In genomic region chr14:59009967-59010366, GRCh38 we compare ENCODE assay signal across 1 cellular context.
A peak's percentile ranks its signal among the peaks of the same experiment; 100 is the strongest.
TF ChIP-seq lines count a peak whose summit lies in the region.

No MANE protein-coding gene starts in this region.

TF ChIP-seq in HepG2, 621 proteins besides CTCF, POLR2A, EP300 and RAD21 (continued from another document and continues in another):
- TF ChIP-seq ZBTB10 (CRISPR knock-in tag; IDR thresholded peaks at IDR 0.05; ENCODE audit: borderline replicate concordance) (no peak), MIER3 (CRISPR knock-in tag; IDR thresholded peaks at IDR 0.05; ENCODE audit: borderline replicate concordance) (no peak), ZNF737 (CRISPR knock-in tag; IDR thresholded peaks at IDR 0.05; ENCODE audit: borderline replicate concordance) (no peak), ZBTB38 (CRISPR knock-in tag; IDR thresholded peaks at IDR 0.05) (no peak), MAFF (IDR thresholded peaks at IDR 0.05; ENCODE audit: low read depth, low read length) (no peak), ZFYVE20 (CRISPR knock-in tag; IDR thresholded peaks at IDR 0.05; ENCODE audit: borderline replicate concordance, low read depth) (no peak), PRDM4 (CRISPR knock-in tag; IDR thresholded peaks at IDR 0.05; ENCODE audit: borderline replicate concordance) (no peak), MYPOP (CRISPR knock-in tag; IDR thresholded peaks at IDR 0.05) (no peak), CHD2 (IDR thresholded peaks at IDR 0.05; ENCODE audit: low read depth, low read length) (no peak), ETV6 (CRISPR knock-in tag; conservative IDR thresholded peaks at IDR 0.05) (no peak), NONO (IDR thresholded peaks at IDR 0.05) (no peak), NONO (CRISPR knock-in tag; conservative IDR thresholded peaks at IDR 0.05) (peak; percentile 48; the same call in 1 of the 2 replicates), ZNF747 (CRISPR knock-in tag; IDR thresholded peaks at IDR 0.05; ENCODE audit: borderline replicate concordance) (no peak; the same call in 1 of the 2 replicates), NR0B2 (CRISPR knock-in tag; IDR thresholded peaks at IDR 0.05) (no peak), NFIC (IDR thresholded peaks at IDR 0.05; ENCODE audit: low read length) (peak; percentile 83), ZNF703 (CRISPR knock-in tag; IDR thresholded peaks at IDR 0.05; ENCODE audit: borderline replicate concordance) (no peak), ARNTL (CRISPR knock-in tag; IDR thresholded peaks at IDR 0.05) (0 out of 2 replicates have a peak, but pooled peaks have one; percentile 41), ZNF264 (CRISPR knock-in tag; IDR thresholded peaks at IDR 0.05) (peak; percentile 49; the same call in 1 of the 2 replicates), SNAPC4 (CRISPR knock-in tag; IDR thresholded peaks at IDR 0.05) (no peak), TBP (CRISPR knock-in tag; IDR thresholded peaks at IDR 0.05) (no peak), ZFX (CRISPR knock-in tag; IDR thresholded peaks at IDR 0.05; ENCODE audit: low read depth) (peak; percentile 74; the same call in 1 of the 2 replicates), CENPBD1 (CRISPR knock-in tag; IDR thresholded peaks at IDR 0.05; ENCODE audit: borderline replicate concordance, low read depth) (no peak), ZNF850 (CRISPR knock-in tag; conservative IDR thresholded peaks at IDR 0.05) (no peak), HMGXB3 (CRISPR knock-in tag; IDR thresholded peaks at IDR 0.05; ENCODE audit: borderline replicate concordance) (no peak), NKX3-1 (CRISPR knock-in tag; IDR thresholded peaks at IDR 0.05) (no peak), ZSCAN22 (CRISPR knock-in tag; IDR thresholded peaks at IDR 0.05) (no peak), MED1 (CRISPR knock-in tag; IDR thresholded peaks at IDR 0.05) (peak; percentile 67), ZNF574 (CRISPR knock-in tag; IDR thresholded peaks at IDR 0.05) (0 out of 2 replicates have a peak, but pooled peaks have one; percentile 36), SIX1 (CRISPR knock-in tag; IDR thresholded peaks at IDR 0.05; ENCODE audit: borderline replicate concordance) (no peak), ZNF362 (CRISPR knock-in tag; IDR thresholded peaks at IDR 0.05; ENCODE audit: borderline replicate concordance) (no peak)
